ENCODE assay signal across 1 cellular context in the genomic region with DNA sequence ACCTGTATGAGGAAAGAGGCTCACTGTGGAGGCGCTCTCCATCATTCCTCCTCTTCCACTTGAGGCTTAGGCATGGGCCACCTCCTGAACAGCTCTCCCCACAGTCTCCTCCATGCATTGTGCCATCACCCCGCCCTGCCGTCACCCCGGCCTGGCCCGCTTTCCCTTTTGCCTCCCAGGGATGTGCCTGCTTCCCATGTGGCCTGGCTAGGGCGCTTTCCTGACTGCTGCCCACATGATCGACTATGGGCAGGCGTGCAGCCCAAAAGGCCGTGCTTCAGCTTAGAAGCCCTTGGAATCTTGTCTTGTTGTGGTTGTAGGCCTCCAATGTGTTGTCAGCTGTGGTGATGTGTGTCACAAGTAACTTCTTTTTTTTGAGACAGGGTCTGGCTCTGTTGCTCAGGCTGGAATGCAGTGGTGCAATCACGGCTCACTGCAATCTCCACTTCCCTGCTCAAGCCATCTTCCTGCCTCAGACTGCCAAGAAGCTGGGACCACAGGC.
TF ChIP-seq lines count a peak whose summit lies in the region.

No MANE protein-coding gene starts in this region.

TF ChIP-seq in H1, 55 proteins besides CTCF, POLR2A, EP300 and RAD21:
- TF ChIP-seq JUN (IDR thresholded peaks at IDR 0.05; ENCODE audit: low read depth, low read length), result no peak
- no peak for TF ChIP-seq SIN3A (conservative IDR thresholded peaks at IDR 0.05 in 1 of 2, IDR thresholded peaks at IDR 0.05 in 1 of 2; ENCODE audit: low read depth in 1 of 2, low read length in 2 of 2)
- TF ChIP-seq, protein P1, sequence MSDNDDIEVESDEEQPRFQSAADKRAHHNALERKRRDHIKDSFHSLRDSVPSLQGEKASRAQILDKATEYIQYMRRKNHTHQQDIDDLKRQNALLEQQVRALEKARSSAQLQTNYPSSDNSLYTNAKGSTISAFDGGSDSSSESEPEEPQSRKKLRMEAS (IDR thresholded peaks at IDR 0.05), result no peak
- TF ChIP-seq, protein P2, sequence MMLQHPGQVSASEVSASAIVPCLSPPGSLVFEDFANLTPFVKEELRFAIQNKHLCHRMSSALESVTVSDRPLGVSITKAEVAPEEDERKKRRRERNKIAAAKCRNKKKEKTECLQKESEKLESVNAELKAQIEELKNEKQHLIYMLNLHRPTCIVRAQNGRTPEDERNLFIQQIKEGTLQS (IDR thresholded peaks at IDR 0.05; ENCODE audit: insufficient read depth, low read depth, low read length), result no peak
- no peak for TF ChIP-seq BACH1 (IDR thresholded peaks at IDR 0.05; ENCODE audit: low read length)
- TF ChIP-seq CHD2 (IDR thresholded peaks at IDR 0.05; ENCODE audit: low read length), result no peak
- TF ChIP-seq, protein P3, sequence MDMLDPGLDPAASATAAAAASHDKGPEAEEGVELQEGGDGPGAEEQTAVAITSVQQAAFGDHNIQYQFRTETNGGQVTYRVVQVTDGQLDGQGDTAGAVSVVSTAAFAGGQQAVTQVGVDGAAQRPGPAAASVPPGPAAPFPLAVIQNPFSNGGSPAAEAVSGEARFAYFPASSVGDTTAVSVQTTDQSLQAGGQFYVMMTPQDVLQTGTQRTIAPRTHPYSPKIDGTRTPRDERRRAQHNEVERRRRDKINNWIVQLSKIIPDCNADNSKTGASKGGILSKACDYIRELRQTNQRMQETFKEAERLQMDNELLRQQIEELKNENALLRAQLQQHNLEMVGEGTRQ (IDR thresholded peaks at IDR 0.05; ENCODE audit: low read length), result no peak
- TF ChIP-seq RXRA (IDR thresholded peaks at IDR 0.05; ENCODE audit: insufficient read depth, low read depth, low read length), result no peak
- no peak for TF ChIP-seq RFX5 (IDR thresholded peaks at IDR 0.05; ENCODE audit: borderline replicate concordance, low read depth, low read length)
- TF ChIP-seq, protein P4, sequence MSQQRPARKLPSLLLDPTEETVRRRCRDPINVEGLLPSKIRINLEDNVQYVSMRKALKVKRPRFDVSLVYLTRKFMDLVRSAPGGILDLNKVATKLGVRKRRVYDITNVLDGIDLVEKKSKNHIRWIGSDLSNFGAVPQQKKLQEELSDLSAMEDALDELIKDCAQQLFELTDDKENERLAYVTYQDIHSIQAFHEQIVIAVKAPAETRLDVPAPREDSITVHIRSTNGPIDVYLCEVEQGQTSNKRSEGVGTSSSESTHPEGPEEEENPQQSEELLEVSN (IDR thresholded peaks at IDR 0.05), result no peak
- no peak for TF ChIP-seq SRF (IDR thresholded peaks at IDR 0.05; ENCODE audit: low read depth, low read length)
- TF ChIP-seq CHD1 (IDR thresholded peaks at IDR 0.05; ENCODE audit: low read depth, low read length), result no peak
- TF ChIP-seq JUND (IDR thresholded peaks at IDR 0.05; ENCODE audit: low read length), result no peak
- no peak for TF ChIP-seq SP2 (IDR thresholded peaks at IDR 0.05; ENCODE audit: low read length)
- TF ChIP-seq GTF2F1 (IDR thresholded peaks at IDR 0.05; ENCODE audit: borderline replicate concordance, low read depth, low read length), result no peak
- no peak for TF ChIP-seq SUZ12 (IDR thresholded peaks at IDR 0.05; ENCODE audit: low read length)
- no peak for TF ChIP-seq CBX5 (IDR thresholded peaks at IDR 0.05; ENCODE audit: low read depth, low read length)
